In the genomic region with DNA sequence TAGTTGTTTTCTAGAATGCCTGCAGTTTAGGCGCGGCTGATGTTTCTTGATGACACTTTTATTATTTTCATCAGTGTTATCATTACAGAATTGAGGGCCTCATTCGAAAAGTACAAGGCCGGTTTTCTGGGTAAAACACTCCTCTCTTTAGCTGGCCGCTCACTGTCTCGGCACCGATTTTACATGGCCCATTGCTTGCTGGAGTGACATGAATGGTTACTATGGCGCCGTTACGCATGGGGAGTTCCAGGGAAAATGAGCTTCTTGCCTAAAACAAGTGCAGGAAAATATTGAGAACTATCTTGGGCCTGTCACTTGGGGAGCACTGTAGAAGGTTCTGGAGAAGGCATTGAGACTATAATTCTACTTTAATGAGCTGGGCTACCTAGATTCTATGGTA, we compare ENCODE assay signal across 12 cellular contexts.
DNase-seq lines count a peak whose midpoint lies in the region; ATAC-seq and TF ChIP-seq lines count a peak whose summit lies in the region.
"Had no signal": no experiment of that assay in that cellular context is flagged by ENCODE, and none has a peak within 500 bp of the region (broad histone marks: within the 10 kb centered on the region; RNA-seq: fewer than 3 reads in every experiment).

No MANE protein-coding gene starts in this region.

- ATAC-seq in Right ventricle myocardium superior (ENCODE audit: poor library complexity), result no peak
- ATAC-seq: GM12878, HCT116 had no signal

- H3K9me3 Mint-ChIP-seq in brain, result peaks cover 0 to 3% (median 1%) of the 10 kb centered on the region in 5 experiments
- no peaks in the 10 kb centered on the region for H3K9me3 Mint-ChIP-seq in activated naive CD8-positive, alpha-beta T cell treated with anti-CD3 and anti-CD28 coated beads for 36 hours

- H2AFZ ChIP-seq in neural cell (ENCODE audit: low read depth, low read length), result no peak overlapping the region
- H2AFZ ChIP-seq: GM23248 had no signal

- TF ChIP-seq POLR2A in spleen (IDR thresholded peaks at IDR 0.05), result no peak

- no peaks in the 10 kb centered on the region for H3K4me1 ChIP-seq in spleen

- H3K9me2 ChIP-seq in neural cell (ENCODE audit: insufficient read depth, low read length), result no peaks in the 10 kb centered on the region

- H3F3A ChIP-seq in neural cell (ENCODE audit: insufficient read depth, low read length, poor library complexity, severe bottlenecking), result no peaks in the 10 kb centered on the region

- no peaks in the 10 kb centered on the region for H3K27me3 ChIP-seq in neural cell (ENCODE audit: insufficient read depth, low read depth, low read length)
- no peaks in the 10 kb centered on the region for H3K27me3 ChIP-seq in spleen (replicated peaks in 1 of 7)

- no peaks in the 10 kb centered on the region for H3K27me3 Mint-ChIP-seq in brain
- no peaks in the 10 kb centered on the region for H3K27me3 Mint-ChIP-seq in activated naive CD8-positive, alpha-beta T cell treated with anti-CD3 and anti-CD28 coated beads for 36 hours

- peaks cover 6% of the 10 kb centered on the region for H3K36me3 Mint-ChIP-seq in brain
- H3K36me3 Mint-ChIP-seq in activated naive CD8-positive, alpha-beta T cell treated with anti-CD3 and anti-CD28 coated beads for 36 hours, result no peaks in the 10 kb centered on the region

- H4K20me1 ChIP-seq in neural cell (ENCODE audit: insufficient read depth), result no peaks in the 10 kb centered on the region

- no peak for TF ChIP-seq RAD21 in neural cell (conservative IDR thresholded peaks at IDR 0.05)

- TF ChIP-seq CTCF in brain (conservative IDR thresholded peaks at IDR 0.05) (no peak), neural cell (IDR thresholded peaks at IDR 0.05; ENCODE audit: poor library complexity, severe bottlenecking) (no peak), spleen (IDR thresholded peaks at IDR 0.05 in 8 of 11, conservative IDR thresholded peaks at IDR 0.05 in 3 of 11) (no peak)

- H3K9ac ChIP-seq in neural cell (ENCODE audit: low read length), result no peak overlapping the region
- H3K9ac ChIP-seq: GM23248 had no signal

- H3K9me3 ChIP-seq in neural cell (ENCODE audit: low read length), result no peaks in the 10 kb centered on the region
- peaks cover 0 to 27% (median 0%) of the 10 kb centered on the region in 8 donors for H3K9me3 ChIP-seq in spleen

- TF ChIP-seq EP300 in neural cell (conservative IDR thresholded peaks at IDR 0.05; ENCODE audit: poor library complexity, severe bottlenecking), result no peak

- WGBS in spleen, 5 donors, result 91 to 95% (median 92%) methylated on average over 10 of the region's 10 CpGs

- no peaks in the 10 kb centered on the region for H3K36me3 ChIP-seq in neural cell (ENCODE audit: insufficient read depth, low read length)
- no peaks in the 10 kb centered on the region for H3K36me3 ChIP-seq in spleen

- intact Hi-C loops in spleen (cut with DNase I; ENCODE audit: low total_unique reads), result no loop called here
- intact Hi-C loops in Right ventricle myocardium superior (cut with DNase I), result no loop called here

- peak overlapping the region in 4 of 5 experiments; percentile 11 to 60 (median 26) for H3K4me3 Mint-ChIP-seq in brain
- H3K4me3 Mint-ChIP-seq in activated naive CD8-positive, alpha-beta T cell treated with anti-CD3 and anti-CD28 coated beads for 36 hours, result no peak overlapping the region

- H3K4me3 ChIP-seq in neural cell (ENCODE audit: low read length) (peak overlapping the region; percentile 10), spleen (no peak overlapping the region)
- H3K4me3 ChIP-seq: GM12878, GM23248 had no signal

- peaks cover 38% of the 10 kb centered on the region for H3K4me1 Mint-ChIP-seq in brain
- no peaks in the 10 kb centered on the region for H3K4me1 Mint-ChIP-seq in activated naive CD8-positive, alpha-beta T cell treated with anti-CD3 and anti-CD28 coated beads for 36 hours

- peak; percentile 84 for DNase-seq in DMS79 (lab: John Stamatoyannopoulos, UW)
- DNase-seq in spleen, result peak; percentile 27
- no peak for DNase-seq in Right ventricle myocardium superior
- no peak for DNase-seq in NCI-H1048 (lab: John Stamatoyannopoulos, UW)
- DNase-seq in activated naive CD8-positive, alpha-beta T cell treated with anti-CD3 and anti-CD28 coated beads for 36 hours, result no peak
- DNase-seq: C1 segment of cervical spinal cord, GM23248, SIG-M5 had no signal

- H3K27ac ChIP-seq in neural cell (ENCODE audit: low read length) (peak overlapping the region; percentile 1), spleen (no peak overlapping the region)
- H3K27ac ChIP-seq: GM23248 had no signal

- no peaks in the 10 kb centered on the region for H3K79me2 ChIP-seq in neural cell (replicated peaks; ENCODE audit: insufficient read depth, low read length)

- no peak overlapping the region for H3K4me2 ChIP-seq in neural cell (ENCODE audit: low read length)

- peak overlapping the region; percentile 34 to 88 (median 82) for H3K27ac Mint-ChIP-seq in brain
- H3K27ac Mint-ChIP-seq in activated naive CD8-positive, alpha-beta T cell treated with anti-CD3 and anti-CD28 coated beads for 36 hours, result no peak overlapping the region

TF ChIP-seq in neural cell, 6 proteins besides CTCF, POLR2A, EP300 and RAD21:
- TF ChIP-seq EZH2 (IDR thresholded peaks at IDR 0.05; ENCODE audit: borderline replicate concordance, insufficient read depth, low read length, poor library complexity, severe bottlenecking), result no peak
- TF ChIP-seq POLR2AphosphoS5 (IDR thresholded peaks at IDR 0.05), result no peak
- TF ChIP-seq TAF1 (IDR thresholded peaks at IDR 0.05; ENCODE audit: low read depth), result no peak
- no peak for TF ChIP-seq SMC3 (conservative IDR thresholded peaks at IDR 0.05; ENCODE audit: poor library complexity)
- no peak for TF ChIP-seq MXI1 (conservative IDR thresholded peaks at IDR 0.05; ENCODE audit: poor library complexity, severe bottlenecking)
TF ChIP-seq in neural cell: peak in this region for 0.

Comparison
In these comparisons a context has a peak if more than half of its experiments do, and no peak if none do; other contexts are left out.
1. DNase-seq: peak in DMS79 (single experiment) and spleen (single experiment); none in Right ventricle myocardium superior (single experiment), NCI-H1048 (single experiment) and activated naive CD8-positive, alpha-beta T cell treated with anti-CD3 and anti-CD28 coated beads for 36 hours (single experiment).